In the genomic region with DNA sequence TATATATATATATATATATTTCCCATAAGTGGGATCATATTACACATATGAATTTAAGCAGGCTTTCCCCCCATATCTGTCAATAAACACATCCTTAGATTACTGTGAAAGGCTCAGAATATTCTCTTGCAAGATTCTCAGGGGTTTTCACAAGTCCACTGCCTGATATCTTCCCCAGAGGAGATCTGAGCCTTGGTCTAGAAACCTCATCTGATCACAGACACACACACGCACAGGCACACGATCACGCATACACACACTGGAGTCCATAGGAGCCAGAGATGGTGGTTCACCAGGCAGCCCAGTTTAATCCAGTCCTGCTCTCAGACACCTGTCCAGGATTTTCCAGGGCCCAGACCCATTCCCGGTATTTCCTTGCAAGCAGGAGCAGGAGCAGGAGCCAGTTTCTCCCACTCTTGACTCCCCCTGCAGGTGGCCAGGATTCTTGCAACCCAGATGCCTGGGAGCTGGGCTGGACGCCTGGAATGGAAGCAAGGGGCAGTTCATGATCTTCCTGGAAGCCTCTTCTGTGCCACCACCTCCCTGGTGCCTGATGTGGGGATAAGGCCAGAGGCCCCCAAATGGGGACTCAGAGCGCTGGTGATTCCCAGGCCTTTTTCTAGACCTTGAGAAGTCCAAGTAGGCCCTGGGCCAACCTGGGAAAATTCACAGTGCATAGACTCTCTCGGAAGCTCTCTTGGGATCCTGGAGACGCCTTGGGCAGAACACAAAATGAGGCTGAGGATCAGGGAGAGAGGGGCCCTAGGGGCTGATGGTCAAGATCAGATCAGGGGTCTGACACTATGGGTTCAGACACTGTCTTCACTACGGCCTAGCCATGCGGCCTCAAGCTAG, we compare ENCODE assay signal across 8 cellular contexts. TPM values are rescaled to one million over a fixed set of nuclear protein-coding genes. Genes with fewer than 3 reads are reported as not detected.
A peak's percentile ranks its signal among the peaks of the same experiment; 100 is the strongest.
DNase-seq lines count a peak whose midpoint lies in the region; ATAC-seq and TF ChIP-seq lines count a peak whose summit lies in the region.

No MANE protein-coding gene starts in this region.

- H2AFZ ChIP-seq in hepatocyte = no peak overlapping the region

- TF ChIP-seq CTCF in AG10803 (conservative IDR thresholded peaks at IDR 0.05; ENCODE audit: low read length) (peak; percentile 93), GM13976 (IDR thresholded peaks at IDR 0.05; ENCODE audit: borderline replicate concordance, control extremely low read depth, extremely low read depth, insufficient read depth, missing control alignments) (peak; percentile 49), hepatocyte (IDR thresholded peaks at IDR 0.05; ENCODE audit: poor library complexity) (peak; percentile 77)

- no peak overlapping the region for H3K4me2 ChIP-seq in hepatocyte

- no peaks in the 10 kb centered on the region for H3K9me3 ChIP-seq in hepatocyte (ENCODE audit: low read depth)

- H3K79me2 ChIP-seq in hepatocyte = no peaks in the 10 kb centered on the region

- no peak overlapping the region for H3K4me3 ChIP-seq in AG10803 (ENCODE audit: low read length)
- no peak overlapping the region for H3K4me3 ChIP-seq in hepatocyte
- H3K4me3 ChIP-seq in skin epidermis = no peak overlapping the region

- no peaks in the 10 kb centered on the region for H4K20me1 ChIP-seq in hepatocyte (ENCODE audit: insufficient read depth, poor library complexity, severe bottlenecking)

- in situ Hi-C loops in GM13976 (cut with MboI; ENCODE audit: low sequenced_read_pairs, unreplicated experiment) = no loop called here

- no peaks in the 10 kb centered on the region for H3K27me3 ChIP-seq in hepatocyte

- no peaks in the 10 kb centered on the region for H3K4me1 ChIP-seq in hepatocyte (ENCODE audit: insufficient read depth)

- DNase-seq in AG10803 (ENCODE audit: low read depth) (peak; percentile 62), GM13976 (ENCODE audit: low spot score) (peak; percentile 68), NCI-H345 (lab: John Stamatoyannopoulos, UW) (peak; percentile 81), amniotic stem cell (lab: John Stamatoyannopoulos, UW) (peak; percentile 30), hepatocyte (ENCODE audit: low spot score) (peak; percentile 90), RPMI8226 (no peak)

- no peaks in the 10 kb centered on the region for H3K36me3 ChIP-seq in hepatocyte (replicated peaks; ENCODE audit: insufficient read depth, low read depth)

- H3K9me2 ChIP-seq in hepatocyte (replicated peaks; ENCODE audit: insufficient read depth) = no peaks in the 10 kb centered on the region

- H3K27ac ChIP-seq in hepatocyte = no peak overlapping the region
- H3K27ac ChIP-seq in skin epidermis = peak overlapping the region in 18 of 21 experiments; percentile 2 to 99 (median 61)

- WGBS in hepatocyte (ENCODE audit: low lambda C conversion rate, missing lambda C conversion rate) = 48% methylated on average over 10 of the region's 10 CpGs

- no peak for ATAC-seq in GM18520 (IDR thresholded peaks at IDR 0.05; ENCODE audit: unreplicated experiment)

RNA-seq across cellular contexts. Expression of a gene that starts 16.5 kb away (rescaled TPM):
- total RNA-seq in hepatocyte = 0.08 TPM in 1 of 2 replicates, not detected in the other
- not detected in 2 replicates for polyA plus RNA-seq in hepatocyte

RNA-seq across cellular contexts. Expression of a gene that starts 31.2 kb away (rescaled TPM):
- total RNA-seq in hepatocyte = 0.07 TPM in 1 of 2 replicates, not detected in the other
- 0.44 TPM in 1 of 2 replicates, not detected in the other for polyA plus RNA-seq in hepatocyte

RNA-seq across cellular contexts. Expression of a gene that starts 39.6 kb away (rescaled TPM):
- total RNA-seq in hepatocyte = 1,376 and 1,381 TPM in 2 replicates
- polyA plus RNA-seq in hepatocyte = 2,058 and 2,283 TPM in 2 replicates

RNA-seq across cellular contexts. Expression of a gene that starts 51.4 kb away (rescaled TPM):
- 8.7 and 9.6 TPM in 2 replicates for total RNA-seq in hepatocyte
- 4.2 and 7.2 TPM in 2 replicates for polyA plus RNA-seq in hepatocyte
